Comparison of ENCODE assay signal across 14 cellular contexts in genomic region chr7:31056775-31057346, GRCh38. TPM values are rescaled to one million over a fixed set of nuclear protein-coding genes. Genes with fewer than 3 reads are reported as not detected.
DNase-seq lines count a peak whose midpoint lies in the region; ATAC-seq, FAIRE-seq and TF ChIP-seq lines count a peak whose summit lies in the region.
"Had no signal": no experiment of that assay in that cellular context is flagged by ENCODE, and none has a peak within 500 bp of the region (broad histone marks: within the 10 kb centered on the region; RNA-seq: fewer than 3 reads in every experiment).

No MANE protein-coding gene starts in this region.

- no peak for FAIRE-seq in HepG2 (lab: Jason Lieb, UNC)

- intact Hi-C loops in HepG2 (cut with micrococcal nuclease; ENCODE audit: unreplicated experiment): no loop called here
- intact Hi-C loops in right lobe of liver (cut with DNase I): no loop called here

- no peaks in the 10 kb centered on the region for H4K20me1 ChIP-seq in HepG2 (ENCODE audit: insufficient read depth, low read length)

- TF ChIP-seq POLR2A in HepG2 (IDR thresholded peaks at IDR 0.05; ENCODE audit: insufficient read depth in 1 of 2, low read depth in 2 of 2, low read length in 2 of 2): no peak
- no peak for TF ChIP-seq POLR2A in right lobe of liver (IDR thresholded peaks at IDR 0.05)

- no peaks in the 10 kb centered on the region for H3K79me2 ChIP-seq in HepG2 (ENCODE audit: insufficient read depth, low read length)

- CTCF ChIA-PET in HepG2 (lab: Yijun Ruan, JAX; ENCODE audit: low intra/inter-chr PET ratio, low total read pairs): no interaction called here

- POLR2A ChIA-PET in HepG2 (lab: Yijun Ruan, JAX): no interaction called here

- ATAC-seq in HepG2 (no peak), right lobe of liver (no peak)

- TF ChIP-seq EP300 in HepG2 (IDR thresholded peaks at IDR 0.05; ENCODE audit: low read depth in 2 of 2, low read length in 2 of 2): no peak
- TF ChIP-seq EP300 in HepG2 (CRISPR knock-in tag; IDR thresholded peaks at IDR 0.05; ENCODE audit: borderline replicate concordance): no peak

- TF ChIP-seq CTCF in HepG2 (CRISPR knock-in tag; IDR thresholded peaks at IDR 0.05) (no peak), right lobe of liver (IDR thresholded peaks at IDR 0.05) (no peak), coronary artery (IDR thresholded peaks at IDR 0.05) (no peak)

- no TSS peak for BruUV-seq in HepG2 (replicated peaks; lab: Mats Ljungman, UMichigan)

- H3K4me2 ChIP-seq in HepG2 (ENCODE audit: low read depth, low read length): no peak overlapping the region

- in situ Hi-C loops in HepG2 (cut with HindIII; ENCODE audit: extremely low pct_ligation_motif_present, low pct_unique_long_range_greater_than_20kb): no loop called here

- TF ChIP-seq RAD21 in HepG2 (CRISPR knock-in tag; IDR thresholded peaks at IDR 0.05): no peak

- H3K9me3 ChIP-seq in HepG2 (ENCODE audit: low read length) (no peaks in the 10 kb centered on the region), right lobe of liver (no peaks in the 10 kb centered on the region)
- H3K9me3 ChIP-seq: esophagus muscularis mucosa had no signal

- DNase-seq in HepG2 (ENCODE audit: low spot score): no peak
- no peak for DNase-seq in right lobe of liver
- DNase-seq in NCI-H1092 (lab: John Stamatoyannopoulos, UW): peak; percentile 35
- DNase-seq in cerebellar nuclear complex (lab: John Stamatoyannopoulos, UW): peak; percentile 69 to 82
- DNase-seq in coronary artery (ENCODE audit: low spot score): no peak
- DNase-seq in NCI-H2171 treated with DMSO at 0.1 percent for 48 hours (lab: John Stamatoyannopoulos, UW): no peak
- no peak for DNase-seq in OCI-M2 (lab: John Stamatoyannopoulos, UW; ENCODE audit: unreplicated experiment)
- DNase-seq in stimulated activated CD4-positive, alpha-beta T cell treated with anti-CD3 and anti-CD28 coated beads, Interleukin-2, amount 100 ng/mL, for 24 hours: no peak
- DNase-seq: activated CD4-positive, alpha-beta T cell treated with anti-CD3 and anti-CD28 coated beads, Interleukin-2, amount 10 ng/mL, durations not matched to agents 7 days and 5 days; activated naive CD4-positive, alpha-beta T cell treated with anti-CD3 and anti-CD28 coated beads for 36 hours; activated T-cell treated with anti-CD3 and anti-CD28 coated beads for 4 hours; head of caudate nucleus; NCI-H446 treated with DMSO at 0.1 percent for 48 hours had no signal

- H3K27me3 ChIP-seq in HepG2 (ENCODE audit: control insufficient read depth in 1 of 2, insufficient read depth in 2 of 2, low read length in 2 of 2) (peaks cover 0 to 13% of the 10 kb centered on the region in 2 experiments; a peak in 3 of 5 replicates), right lobe of liver (peaks cover 0 to 6% of the 10 kb centered on the region in 2 donors)

- H3K4me1 ChIP-seq in HepG2 (ENCODE audit: insufficient read depth, low read length): no peaks in the 10 kb centered on the region
- no peaks in the 10 kb centered on the region for H3K4me1 ChIP-seq in right lobe of liver

- no peak overlapping the region for H2AFZ ChIP-seq in HepG2 (ENCODE audit: low read length)

- no peak overlapping the region for H3K9ac ChIP-seq in HepG2 (ENCODE audit: insufficient read depth, low read depth, low read length)

- H3K4me3 ChIP-seq in HepG2 (replicated peaks in 1 of 3; ENCODE audit: insufficient read depth in 1 of 3, low read depth in 2 of 3, low read length in 3 of 3) (no peak overlapping the region), right lobe of liver (no peak overlapping the region), coronary artery (no peak overlapping the region)
- H3K4me3 ChIP-seq: esophagus muscularis mucosa had no signal

- H3K36me3 ChIP-seq in HepG2 (replicated peaks in 1 of 2; ENCODE audit: control insufficient read depth in 1 of 2, insufficient read depth in 2 of 2, low read length in 2 of 2): no peaks in the 10 kb centered on the region
- no peaks in the 10 kb centered on the region for H3K36me3 ChIP-seq in right lobe of liver
- H3K36me3 ChIP-seq: esophagus muscularis mucosa had no signal

- 3% methylated on average over 6 of the region's 10 CpGs for WGBS in HepG2 (ENCODE audit: low lambda C conversion rate)
- 31% methylated on average over 5 of the region's 10 CpGs for WGBS in right lobe of liver (ENCODE audit: insufficient coverage, low coverage, low lambda C conversion rate, missing lambda C conversion rate)

- no peak overlapping the region for H3K27ac ChIP-seq in HepG2 (ENCODE audit: extremely low read length, insufficient read depth, low read length)
- no peak overlapping the region for H3K27ac ChIP-seq in right lobe of liver
- H3K27ac ChIP-seq in coronary artery: no peak overlapping the region

TF ChIP-seq in HepG2, 621 proteins besides CTCF, POLR2A, EP300 and RAD21:
- no peak for TF ChIP-seq ZBTB43 (CRISPR knock-in tag; conservative IDR thresholded peaks at IDR 0.05)
- TF ChIP-seq USF2 (IDR thresholded peaks at IDR 0.05; ENCODE audit: low read depth, low read length): no peak
- no peak for TF ChIP-seq USF2 (CRISPR knock-in tag; IDR thresholded peaks at IDR 0.05; ENCODE audit: borderline replicate concordance)
- no peak for TF ChIP-seq NFATC3 (CRISPR knock-in tag; IDR thresholded peaks at IDR 0.05)
- TF ChIP-seq NFIC (IDR thresholded peaks at IDR 0.05; ENCODE audit: low read length): no peak
- TF ChIP-seq ZNF263 (CRISPR knock-in tag; IDR thresholded peaks at IDR 0.05): peak; percentile 59; the same call in 1 of the 2 replicates
TF ChIP-seq in HepG2: peak in this region for 1.

RNA-seq across cellular contexts. Expression of gene ADCYAP1R1, which starts 4.8 kb away (rescaled TPM):
- not detected in 2 replicates for total RNA-seq in HepG2 (2016; rRNA removed; fragmentation: Illumina TruSeq; extraction: Trizol)
- total RNA-seq in HepG2 (2016; cell fraction: cytosol; rRNA removed; fragmentation: Illumina TruSeq; extraction: Trizol; ENCODE audit: low read depth): not detected in 2 replicates
- total RNA-seq in HepG2 (2016; cell fraction: insoluble cytoplasmic fraction; rRNA removed; fragmentation: Illumina TruSeq; extraction: Trizol): not detected in 2 replicates
- total RNA-seq in HepG2 (2016; cell fraction: membrane; rRNA removed; fragmentation: Illumina TruSeq; extraction: Trizol): not detected in 2 replicates
- total RNA-seq in HepG2 (2016; cell fraction: nucleus; rRNA removed; fragmentation: Illumina TruSeq; extraction: Trizol): not detected in 2 replicates
- not detected in 2 replicates for polyA plus RNA-seq in HepG2 (2011; rRNA removed)
- not detected in 2 replicates for polyA plus RNA-seq in HepG2 (2011; cell fraction: cytosol; rRNA removed)
- not detected in 2 replicates for polyA plus RNA-seq in HepG2 (2011; cell fraction: nucleus; rRNA removed)
- not detected in 2 replicates for polyA plus RNA-seq in HepG2 (2012)
- polyA plus RNA-seq in HepG2 (2016; cell fraction: cytosol; fragmentation: Illumina TruSeq; extraction: Trizol; ENCODE audit: low read depth): not detected in 2 replicates
- not detected in 2 replicates for polyA plus RNA-seq in HepG2 (2016; cell fraction: insoluble cytoplasmic fraction; fragmentation: Illumina TruSeq; extraction: Trizol; ENCODE audit: low read depth)
- polyA plus RNA-seq in HepG2 (2016; cell fraction: membrane; fragmentation: Illumina TruSeq; extraction: Trizol; ENCODE audit: low read depth): not detected in 2 replicates
- polyA plus RNA-seq in HepG2 (2016; cell fraction: nucleus; fragmentation: Illumina TruSeq; extraction: Trizol; ENCODE audit: insufficient read depth, low read depth): not detected in 2 replicates
- polyA minus RNA-seq in HepG2 (2011; rRNA and poly(A)+ RNA removed; ENCODE audit: low replicate concordance): 0.02 TPM in 1 of 2 replicates, not detected in the other
- not detected in 2 replicates for polyA minus RNA-seq in HepG2 (2011; cell fraction: cytosol; rRNA and poly(A)+ RNA removed)
- not detected in 2 replicates for polyA minus RNA-seq in HepG2 (2011; cell fraction: nucleus; rRNA and poly(A)+ RNA removed)
- under 1 TPM; 0.05 to 0.37 (median 0.29) TPM for total RNA-seq in right lobe of liver
- total RNA-seq: activated CD4-positive, alpha-beta T cell treated with anti-CD3 and anti-CD28 coated beads, Interleukin-2, amount 10 ng/mL, durations not matched to agents 7 days and 5 days; activated naive CD4-positive, alpha-beta T cell treated with anti-CD3 and anti-CD28 coated beads for 36 hours had no signal

Comparison
In these comparisons a context has a peak if more than half of its experiments do, and no peak if none do; other contexts are left out.
1. DNase-seq: peak in NCI-H1092 (single experiment) and cerebellar nuclear complex (2 of 2); none in HepG2 (single experiment), right lobe of liver (0 of 3), coronary artery (single experiment), NCI-H2171 treated with DMSO at 0.1 percent for 48 hours (single experiment), OCI-M2 (single experiment) and stimulated activated CD4-positive, alpha-beta T cell treated with anti-CD3 and anti-CD28 coated beads, Interleukin-2, amount 100 ng/mL, for 24 hours (0 of 2).